Comparison of ENCODE assay signal across 33 cellular contexts in genomic region chr5:176491056-176491646, GRCh38. TPM values are rescaled to one million over a fixed set of nuclear protein-coding genes. Genes with fewer than 3 reads are reported as not detected.
DNase-seq lines count a peak whose midpoint lies in the region; ATAC-seq, FAIRE-seq and TF ChIP-seq lines count a peak whose summit lies in the region.
"Had no signal": no experiment of that assay in that cellular context is flagged by ENCODE, and none has a peak within 500 bp of the region (broad histone marks: within the 10 kb centered on the region; RNA-seq: fewer than 3 reads in every experiment).

No MANE protein-coding gene starts in this region.

- no peak for TF ChIP-seq CTCF in bronchial epithelial cell (IDR thresholded peaks at IDR 0.05; ENCODE audit: insufficient read depth, low read length, severe bottlenecking)

- H3K4me1 Mint-ChIP-seq in stimulated activated memory B cell treated with anti-CD40 and anti-IgM and Interleukin-4, amounts not matched to agents 10 μg/mL and 1 μg/mL and 100 μg/mL, for 72 hours = peaks cover 22% of the 10 kb centered on the region

- no peak for ATAC-seq in stimulated activated memory B cell treated with anti-CD40 and anti-IgM and Interleukin-4, amounts not matched to agents 10 μg/mL and 1 μg/mL and 100 μg/mL, for 72 hours
- ATAC-seq in GM21390 (IDR thresholded peaks at IDR 0.05; ENCODE audit: unreplicated experiment) = no peak
- ATAC-seq in GM18867 (IDR thresholded peaks at IDR 0.05; ENCODE audit: unreplicated experiment) = no peak
- ATAC-seq: activated T-helper 17 cell treated with anti-CD3 and anti-CD28 coated beads, Interleukin-2, amount 50 U/mL, for 72 hours; right lobe of liver; upper lobe of right lung had no signal

- no peaks in the 10 kb centered on the region for H3K27me3 ChIP-seq in bronchial epithelial cell (ENCODE audit: control insufficient read depth, insufficient read depth, low read length)
- H3K27me3 ChIP-seq: ascending aorta, esophagus muscularis mucosa, neutrophil, right lobe of liver, upper lobe of right lung had no signal

- DNase-seq in NCI-H526 treated with DMSO at 0.1 percent for 48 hours (lab: John Stamatoyannopoulos, UW) (peak; percentile 1), NCI-H526 (lab: John Stamatoyannopoulos, UW) (no peak), NOMO-1 treated with dmso at 0.1 percent for 144 hours (lab: John Stamatoyannopoulos, UW; ENCODE audit: unreplicated experiment) (peak; percentile 19), bronchial epithelial cell (ENCODE audit: low read depth) (peak; percentile 92), A172 (ENCODE audit: low spot score) (no peak)
- DNase-seq: 8988T; activated CD4-positive, alpha-beta T cell treated with anti-CD3 and anti-CD28 coated beads, Interleukin-2, amount 50 U/mL, for 48 hours; activated CD4-positive, CD25-positive, alpha-beta regulatory T cell; activated CD8-positive, alpha-beta memory T cell treated with anti-CD3 and anti-CD28 coated beads, Interleukin-2, amount 50 U/mL, for 4 hours; CD8-positive, alpha-beta memory T cell; central memory CD4-positive, alpha-beta T cell; DMS 273 treated with DMSO at 0.1 percent for 48 hours; GOT3; hypothalamus; immature natural killer cell; left ventricle myocardium inferior; NCI-H2029; OCI-M1; right lobe of liver; SHP77 treated with DMSO at 0.1 percent for 48 hours; stimulated activated CD4-positive, alpha-beta T cell treated with anti-CD3 and anti-CD28 coated beads, Interleukin-2, amount 100 ng/mL, for 48 hours; substantia nigra; upper lobe of right lung had no signal

- no peaks in the 10 kb centered on the region for H3K9me3 Mint-ChIP-seq in stimulated activated memory B cell treated with anti-CD40 and anti-IgM and Interleukin-4, amounts not matched to agents 10 μg/mL and 1 μg/mL and 100 μg/mL, for 72 hours
- H3K9me3 Mint-ChIP-seq: activated T-helper 17 cell treated with anti-CD3 and anti-CD28 coated beads, Interleukin-2, amount 50 U/mL, for 72 hours; CD8-positive, alpha-beta memory T cell; immature natural killer cell had no signal

- no peaks in the 10 kb centered on the region for H3K27me3 Mint-ChIP-seq in stimulated activated memory B cell treated with anti-CD40 and anti-IgM and Interleukin-4, amounts not matched to agents 10 μg/mL and 1 μg/mL and 100 μg/mL, for 72 hours
- H3K27me3 Mint-ChIP-seq: activated naive CD8-positive, alpha-beta T cell; activated T-helper 17 cell treated with anti-CD3 and anti-CD28 coated beads, Interleukin-2, amount 50 U/mL, for 72 hours; CD8-positive, alpha-beta memory T cell; progenitor cell of endocrine pancreas had no signal

- no peak overlapping the region for H3K27ac Mint-ChIP-seq in stimulated activated memory B cell treated with anti-CD40 and anti-IgM and Interleukin-4, amounts not matched to agents 10 μg/mL and 1 μg/mL and 100 μg/mL, for 72 hours
- H3K27ac Mint-ChIP-seq: activated naive CD8-positive, alpha-beta T cell; activated T-helper 17 cell treated with anti-CD3 and anti-CD28 coated beads, Interleukin-2, amount 50 U/mL, for 72 hours; progenitor cell of endocrine pancreas had no signal

- H3K36me3 ChIP-seq in bronchial epithelial cell (ENCODE audit: control insufficient read depth, insufficient read depth, low read length) = peaks cover 21% of the 10 kb centered on the region

- FAIRE-seq in bronchial epithelial cell (lab: Jason Lieb, UNC) = no peak
- FAIRE-seq: frontal cortex had no signal

- H3K4me3 Mint-ChIP-seq in stimulated activated memory B cell treated with anti-CD40 and anti-IgM and Interleukin-4, amounts not matched to agents 10 μg/mL and 1 μg/mL and 100 μg/mL, for 72 hours = no peak overlapping the region
- H3K4me3 Mint-ChIP-seq: activated naive CD8-positive, alpha-beta T cell; activated T-helper 17 cell treated with anti-CD3 and anti-CD28 coated beads, Interleukin-2, amount 50 U/mL, for 72 hours; CD8-positive, alpha-beta memory T cell; immature natural killer cell had no signal

- peaks cover 60% of the 10 kb centered on the region for H3K36me3 Mint-ChIP-seq in stimulated activated memory B cell treated with anti-CD40 and anti-IgM and Interleukin-4, amounts not matched to agents 10 μg/mL and 1 μg/mL and 100 μg/mL, for 72 hours

- H3K4me3 ChIP-seq in bronchial epithelial cell (ENCODE audit: low read depth, low read length) = no peak overlapping the region
- H3K4me3 ChIP-seq: ascending aorta, esophagus muscularis mucosa, left ventricle myocardium inferior, right lobe of liver, upper lobe of right lung had no signal

RNA-seq across cellular contexts. Expression of gene FAF2, which starts 43.0 kb away (rescaled TPM):
- total RNA-seq in bronchial epithelial cell = 34.8 and 46.9 TPM in 2 replicates
- 57.3 and 59.7 TPM in 2 replicates for total RNA-seq in A172 (2014; rRNA removed; shearing (Covaris generic))

RNA-seq across cellular contexts. Expression of gene RNF44, which starts 46.1 kb away (rescaled TPM):
- 2.1 and 3.6 TPM in 2 replicates for total RNA-seq in bronchial epithelial cell
- 8.1 and 9.2 TPM in 2 replicates for total RNA-seq in A172 (2014; rRNA removed; shearing (Covaris generic))

RNA-seq across cellular contexts. Expression of gene CDHR2, which starts 58.0 kb away (rescaled TPM):
- total RNA-seq in bronchial epithelial cell = under 0.01 TPM in 2 replicates
- 0.12 TPM in 1 of 2 replicates, not detected in the other for total RNA-seq in A172 (2014; rRNA removed; shearing (Covaris generic))
- total RNA-seq: ascending aorta had no signal

Comparison
In these comparisons a context has a peak if more than half of its experiments do, and no peak if none do; other contexts are left out.
1. DNase-seq: peak in NCI-H526 treated with DMSO at 0.1 percent for 48 hours (single experiment), NOMO-1 treated with dmso at 0.1 percent for 144 hours (single experiment) and bronchial epithelial cell (single experiment); none in NCI-H526 (0 of 2) and A172 (single experiment).